ENCODE assay signal across 8 cellular contexts in genomic region chr9:89310486-89311345, GRCh38. TPM values are rescaled to one million over a fixed set of nuclear protein-coding genes. Genes with fewer than 3 reads are reported as not detected.
DNase-seq lines count a peak whose midpoint lies in the region; ATAC-seq, FAIRE-seq and TF ChIP-seq lines count a peak whose summit lies in the region.

Gene CKS2 (plus strand): TSS chr9:89311195. CDS start chr9:89311293, 98 bp downstream.

- peak within 1 kb of the TSS; percentile 98 for H3K9ac ChIP-seq in trophoblast cell (ENCODE audit: low read length)

- H2BK120ac ChIP-seq in trophoblast cell (ENCODE audit: insufficient read depth, low read length, poor library complexity): peak within 1 kb of the TSS; percentile 92

- intact Hi-C loops in adrenal gland (cut with DNase I): no loop called here
- intact Hi-C loops in cardiac septum (cut with DNase I): no loop called here
- intact Hi-C loops in transverse colon (cut with DNase I; ENCODE audit: low total_unique reads): no loop called here

- peak; percentile 91 for DNase-seq in GM12892 (ENCODE audit: insufficient read length)
- DNase-seq in NCI-H146 (lab: John Stamatoyannopoulos, UW): peak; percentile 99
- peak; percentile 100 for DNase-seq in T-helper 1 cell
- DNase-seq in adrenal gland: peak; percentile 100
- DNase-seq in cardiac septum (ENCODE audit: low spot score): peak; percentile 100
- DNase-seq in trophoblast cell: peak; percentile 100
- DNase-seq in transverse colon: peak; percentile 100

- H2AK5ac ChIP-seq in trophoblast cell (ENCODE audit: low read length): peak within 1 kb of the TSS; percentile 97

- TF ChIP-seq EP300 in transverse colon (IDR thresholded peaks at IDR 0.05; ENCODE audit: low read depth): peak; percentile 62

- H3K27ac ChIP-seq in adrenal gland: peak within 1 kb of the TSS; percentile 98 to 100 (median 99)
- H3K27ac ChIP-seq in trophoblast cell (ENCODE audit: low read depth, low read length): peak within 1 kb of the TSS; percentile 92
- peak within 1 kb of the TSS; percentile 96 to 100 (median 100) for H3K27ac ChIP-seq in transverse colon

- peak within 1 kb of the TSS; percentile 98 for H2BK5ac ChIP-seq in trophoblast cell (ENCODE audit: low read depth, low read length, poor library complexity)

- H3K36me3 ChIP-seq in adrenal gland (replicated peaks in 1 of 2) (peaks cover 0 to 3% of the 10 kb centered on the region in 2 donors), trophoblast cell (ENCODE audit: control insufficient read depth in 1 of 2, insufficient read depth in 2 of 2, low read length in 2 of 2) (peaks cover 0 to 2% of the 10 kb centered on the region in 2 experiments), transverse colon (no peaks in the 10 kb centered on the region)

- H3K9me3 ChIP-seq in adrenal gland (replicated peaks in 1 of 3) (no peaks in the 10 kb centered on the region), trophoblast cell (ENCODE audit: insufficient read depth, low read depth, low read length) (no peaks in the 10 kb centered on the region), transverse colon (no peaks in the 10 kb centered on the region)

- in situ Hi-C loops in transverse colon (cut with MboI; ENCODE audit: low pct_ligation_motif_present in 1 of 4, low pct_unique_long_range_greater_than_20kb in 1 of 4, low sequenced_read_pairs in 3 of 4): no loop called here

- peaks cover 15% of the 10 kb centered on the region for H3K79me1 ChIP-seq in trophoblast cell (ENCODE audit: low read length)

- peak within 1 kb of the TSS; percentile 99 for H4K8ac ChIP-seq in trophoblast cell (ENCODE audit: low read depth, low read length)

- H3K27me3 ChIP-seq in adrenal gland: no peaks in the 10 kb centered on the region
- no peaks in the 10 kb centered on the region for H3K27me3 ChIP-seq in trophoblast cell (ENCODE audit: insufficient read depth, low read length)
- no peaks in the 10 kb centered on the region for H3K27me3 ChIP-seq in transverse colon

- TF ChIP-seq CTCF in adrenal gland (IDR thresholded peaks at IDR 0.05) (peak in 1 of 6 experiments; percentile 18), transverse colon (IDR thresholded peaks at IDR 0.05) (peak in 1 of 5 experiments; percentile 9)

- peak within 1 kb of the TSS; percentile 97 for H4K91ac ChIP-seq in trophoblast cell (ENCODE audit: low read depth, low read length)

- H3K79me2 ChIP-seq in trophoblast cell (ENCODE audit: control insufficient read depth, insufficient read depth, low read length, poor library complexity): peaks cover 18% of the 10 kb centered on the region

- peak within 1 kb of the TSS; percentile 97 for H3K4ac ChIP-seq in trophoblast cell (ENCODE audit: low read depth, low read length)

- peak within 1 kb of the TSS; percentile 95 for H3K14ac ChIP-seq in trophoblast cell (ENCODE audit: low read length)

- FAIRE-seq in GM12892 (lab: Jason Lieb, UNC): peak; percentile 100

- no peak within 1 kb of the TSS for H3K23ac ChIP-seq in trophoblast cell (ENCODE audit: low read length)

- H3K4me1 ChIP-seq in adrenal gland (replicated peaks in 1 of 2) (peaks cover 8 to 32% of the 10 kb centered on the region in 2 donors), trophoblast cell (ENCODE audit: control insufficient read depth in 1 of 2, insufficient read depth in 2 of 2, low read length in 2 of 2) (peaks cover 5 to 6% of the 10 kb centered on the region in 2 experiments), transverse colon (peaks cover 9 to 33% (median 19%) of the 10 kb centered on the region in 4 donors)

- H2AFZ ChIP-seq in trophoblast cell (ENCODE audit: insufficient read depth, low read length, poor library complexity): peak within 1 kb of the TSS; percentile 96

- peak within 1 kb of the TSS; percentile 91 for H3K18ac ChIP-seq in trophoblast cell (ENCODE audit: low read length)

- WGBS in adrenal gland, 4 donors: 0 to 2% (median 1%) methylated on average over 27 to 85 of the region's 85 CpGs
- WGBS in trophoblast cell (ENCODE audit: extremely low coverage, insufficient coverage, insufficient read length): no CpG with 5 or more reads among the region's 85 CpGs
- 1% methylated on average over 58 of the region's 85 CpGs; no CpG with 5 or more reads in 1 of the 2 donors for WGBS in transverse colon (ENCODE audit: low coverage in 1 of 2), 2 donors

- H3K4me2 ChIP-seq in trophoblast cell (ENCODE audit: low read length): peak within 1 kb of the TSS; percentile 81

- TF ChIP-seq POLR2A in GM12892 (IDR thresholded peaks at IDR 0.05; ENCODE audit: low read depth, low read length) (peak; percentile 97), adrenal gland (IDR thresholded peaks at IDR 0.05) (peak; percentile 97 to 99), transverse colon (IDR thresholded peaks at IDR 0.05) (peak; percentile 97)

- H4K12ac ChIP-seq in trophoblast cell (ENCODE audit: low read depth, low read length): peak within 1 kb of the TSS; percentile 75

- no peak within 1 kb of the TSS for H2BK12ac ChIP-seq in trophoblast cell (ENCODE audit: low read length)

- ATAC-seq in HG02852 (IDR thresholded peaks at IDR 0.05; ENCODE audit: unreplicated experiment): peak; percentile 87

- peak within 1 kb of the TSS; percentile 69 to 87 (median 79) for H3K4me3 ChIP-seq in adrenal gland
- peak within 1 kb of the TSS; percentile 93 for H3K4me3 ChIP-seq in trophoblast cell (ENCODE audit: low read depth, low read length)
- peak within 1 kb of the TSS; percentile 80 to 94 (median 84) for H3K4me3 ChIP-seq in transverse colon

RNA-seq across cellular contexts. Expression of gene CKS2, which starts in this region (rescaled TPM):
- polyA plus RNA-seq in GM12892 (2012; ENCODE audit: missing spikeins): 339 TPM
- 100 to 1,000 TPM in 1 of 8 donors, 10 to 100 TPM in 7; 18.3 to 175 (median 40.6) TPM for total RNA-seq in adrenal gland
- 10 to 100 TPM; 37.9 to 88.1 (median 78.5) TPM for polyA plus RNA-seq in adrenal gland
- 3.2 TPM for total RNA-seq in cardiac septum
- polyA plus RNA-seq in trophoblast cell (2013): 352 and 395 TPM in 2 replicates
- 10 to 100 TPM in 3 of 4 donors, not detected in 1; 14.5 to 28.8 (median 16.0) TPM for total RNA-seq in transverse colon

Comparison
In these comparisons a context has a peak if more than half of its experiments do, and no peak if none do; other contexts are left out.
1. Peak in every context shown above with its lines: DNase-seq, ATAC-seq, H3K4me3 ChIP-seq and H3K27ac ChIP-seq.